Comparison of ENCODE assay signal across 11 cellular contexts in the genomic region with DNA sequence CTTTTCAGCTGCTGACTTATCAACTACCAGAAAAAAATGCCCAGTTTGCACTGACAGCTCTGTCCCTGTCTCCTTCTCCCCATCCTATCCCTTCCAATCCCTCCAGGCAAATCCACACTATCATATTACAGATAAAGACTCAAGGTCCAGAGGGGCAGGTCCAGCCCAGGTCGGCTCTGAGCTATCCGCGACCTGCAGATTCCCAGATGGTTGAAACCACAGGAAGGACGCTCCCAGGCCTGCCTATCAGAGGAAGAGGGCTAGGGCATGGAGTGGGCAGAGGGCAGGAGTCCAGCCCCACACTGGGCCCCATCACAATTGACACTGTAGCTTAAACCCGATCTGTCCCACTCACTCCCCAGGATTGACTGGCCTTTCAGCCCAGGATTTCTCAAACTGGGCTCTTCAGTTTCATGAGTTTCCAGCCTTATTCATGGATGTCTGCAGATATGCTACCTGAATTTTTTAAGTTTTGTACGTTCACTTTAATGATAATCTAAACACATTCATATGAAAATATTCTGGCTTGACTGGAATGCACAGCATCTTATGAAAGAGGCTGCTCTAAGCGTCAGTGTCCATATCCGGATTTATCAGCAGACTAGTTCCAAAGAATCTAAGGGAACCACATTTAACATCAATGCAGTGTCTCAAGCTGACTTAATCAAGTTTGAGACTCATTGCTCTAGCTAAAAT. TPM values are rescaled to one million over a fixed set of nuclear protein-coding genes. Genes with fewer than 3 reads are reported as not detected.
A peak's percentile ranks its signal among the peaks of the same experiment; 100 is the strongest.
DNase-seq lines count a peak whose midpoint lies in the region; ATAC-seq and TF ChIP-seq lines count a peak whose summit lies in the region.
"Had no signal": no experiment of that assay in that cellular context is flagged by ENCODE, and none has a peak within 500 bp of the region (broad histone marks: within the 10 kb centered on the region; RNA-seq: fewer than 3 reads in every experiment).

No MANE protein-coding gene starts in this region.

- no peaks in the 10 kb centered on the region for H3K9me3 ChIP-seq in Karpas-422 (ENCODE audit: low read length)
- no peaks in the 10 kb centered on the region for H3K9me3 ChIP-seq in mucosa of rectum (ENCODE audit: control insufficient read depth in 2 of 2, low read length in 2 of 2)

- no peak overlapping the region for H3K4me3 ChIP-seq in AG10803 (ENCODE audit: low read length)
- peak overlapping the region; percentile 60 for H3K4me3 ChIP-seq in Karpas-422 (ENCODE audit: low read length)
- no peak overlapping the region for H3K4me3 ChIP-seq in dorsolateral prefrontal cortex
- no peak overlapping the region for H3K4me3 ChIP-seq in mucosa of rectum (ENCODE audit: low read length in 2 of 2)

- H2AFZ ChIP-seq in Karpas-422 (ENCODE audit: low read length), result no peak overlapping the region

- H3K9ac ChIP-seq in Karpas-422 (ENCODE audit: low read length) (peak overlapping the region; percentile 81), mucosa of rectum (ENCODE audit: low read depth in 1 of 2, low read length in 2 of 2) (no peak overlapping the region)

- peaks cover 81% of the 10 kb centered on the region for H3K4me1 ChIP-seq in Karpas-422 (ENCODE audit: low read length)
- peaks cover 7 to 24% of the 10 kb centered on the region in 2 donors for H3K4me1 ChIP-seq in mucosa of rectum (ENCODE audit: control insufficient read depth in 2 of 2, insufficient read depth in 2 of 2, low read length in 2 of 2)

- H3K27ac ChIP-seq in Karpas-422 (ENCODE audit: low read length) (peak overlapping the region; percentile 99), dorsolateral prefrontal cortex (peak overlapping the region in 33 of 59 donors; percentile 1 to 80 (median 28)), mucosa of rectum (ENCODE audit: low read depth in 2 of 2, low read length in 2 of 2) (peak overlapping the region; percentile 25 to 59)

- intact Hi-C loops in dorsolateral prefrontal cortex (cut with DNase I), result loop anchor here in 1 of 2 donors (10.0 kb wide), 1 partner anchor 424 kb away; no protein-coding TSS in a partner anchor

- H3K9me2 ChIP-seq in Karpas-422 (replicated peaks; ENCODE audit: insufficient read depth, low read length), result no peaks in the 10 kb centered on the region

- peak overlapping the region; percentile 90 for H3K4me2 ChIP-seq in Karpas-422 (ENCODE audit: low read depth, low read length, poor library complexity, severe bottlenecking)

- H4K20me1 ChIP-seq in Karpas-422 (ENCODE audit: insufficient read depth, low read depth, low read length), result no peaks in the 10 kb centered on the region

- no peak for TF ChIP-seq CTCF in AG10803 (conservative IDR thresholded peaks at IDR 0.05; ENCODE audit: low read length)
- TF ChIP-seq CTCF in dorsolateral prefrontal cortex (IDR thresholded peaks at IDR 0.05 in 54 of 56, conservative IDR thresholded peaks at IDR 0.05 in 2 of 56; ENCODE audit: low read depth in 1 of 56, partially characterized antibody in 56 of 56), result no peak

- ATAC-seq in HG02870 (IDR thresholded peaks at IDR 0.05; ENCODE audit: unreplicated experiment) (no peak), HG02642 (IDR thresholded peaks at IDR 0.05; ENCODE audit: poor library complexity, unreplicated experiment) (no peak)

- DNase-seq in AG10803 (ENCODE audit: low read depth) (peak; percentile 59), Karpas-422 (no peak), dorsolateral prefrontal cortex (peak in 1 of 10 donors; percentile 14), HuH-7.5 (ENCODE audit: low spot score) (no peak)
- no peak for DNase-seq in stimulated activated CD4-positive, alpha-beta T cell treated with anti-CD3 and anti-CD28 coated beads, Interleukin-15, amount 100 ng/mL, for 24 hours
- DNase-seq: activated CD4-positive, alpha-beta T cell treated with anti-CD3 and anti-CD28 coated beads for 4 hours; naive thymus-derived CD4-positive, alpha-beta T cell; NCI-H1436 had no signal

- H3K36me3 ChIP-seq in Karpas-422 (ENCODE audit: insufficient read depth, low read length), result no peaks in the 10 kb centered on the region
- H3K36me3 ChIP-seq in mucosa of rectum (ENCODE audit: control insufficient read depth in 2 of 2, insufficient read depth in 2 of 2, low read length in 2 of 2), result no peaks in the 10 kb centered on the region

- no peaks in the 10 kb centered on the region for H3K27me3 ChIP-seq in Karpas-422 (ENCODE audit: low read length)
- peaks cover 0 to 4% (median 0%) of the 10 kb centered on the region in 45 donors for H3K27me3 ChIP-seq in dorsolateral prefrontal cortex
- no peaks in the 10 kb centered on the region for H3K27me3 ChIP-seq in mucosa of rectum (ENCODE audit: control insufficient read depth in 2 of 2, insufficient read depth in 2 of 2, low read length in 2 of 2)

- H3K79me2 ChIP-seq in Karpas-422 (ENCODE audit: low read length), result peaks cover 7% of the 10 kb centered on the region; the same call in 1 of the 2 replicates

RNA-seq across cellular contexts. Expression of gene FCHSD2, which starts 16.4 kb away (rescaled TPM):
- total RNA-seq in Karpas-422 (2014; rRNA removed; shearing (Covaris generic); ENCODE audit: low replicate concordance), result 41.1 and 48.2 TPM in 2 replicates
- 10 to 100 TPM; 35.0 to 92.4 (median 54.7) TPM for total RNA-seq in dorsolateral prefrontal cortex

RNA-seq across cellular contexts. Expression of gene P2RY2, which starts 59.6 kb away (rescaled TPM):
- total RNA-seq in Karpas-422 (2014; rRNA removed; shearing (Covaris generic); ENCODE audit: low replicate concordance), result not detected in 2 replicates
- total RNA-seq in dorsolateral prefrontal cortex, result 1 to 10 TPM in 94 of 120 experiments, under 1 TPM in 25, not detected in 1; 0.28 to 5.8 (median 1.6) TPM

Comparison
In these comparisons a context has a peak if more than half of its experiments do, and no peak if none do; other contexts are left out.
1. H3K27ac ChIP-seq: peak in every context shown above with its lines; median percentile 99 in Karpas-422; 42 in mucosa of rectum; 28 in dorsolateral prefrontal cortex.